25 cellular contexts compared by ENCODE assay signal in the genomic region with DNA sequence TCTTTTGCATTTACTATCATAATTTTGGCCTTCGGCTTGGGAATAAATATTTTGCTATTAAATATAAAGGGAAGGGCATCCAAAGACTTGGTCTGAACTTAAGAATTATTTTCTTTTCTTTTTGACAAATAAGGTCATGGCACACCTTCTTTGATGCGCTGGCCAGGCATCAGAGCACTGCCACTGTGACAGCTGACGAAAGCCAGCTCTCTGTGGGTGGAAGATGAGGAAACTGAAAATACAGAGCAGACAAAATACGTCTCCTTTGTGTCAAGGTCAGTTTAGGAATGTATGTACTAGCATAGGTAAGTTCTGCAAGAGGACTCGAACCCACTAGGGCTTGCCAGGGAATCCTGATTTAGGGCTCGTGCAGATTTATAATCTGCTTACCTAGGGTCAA.
A peak's percentile ranks its signal among the peaks of the same experiment; 100 is the strongest.
DNase-seq lines count a peak whose midpoint lies in the region; ATAC-seq lines count a peak whose summit lies in the region.
"Had no signal": no experiment of that assay in that cellular context is flagged by ENCODE, and none has a peak within 500 bp of the region (broad histone marks: within the 10 kb centered on the region; RNA-seq: fewer than 3 reads in every experiment).

No MANE protein-coding gene starts in this region.

- ATAC-seq in left lobe of liver: no peak
- ATAC-seq: A549; CD8-positive, alpha-beta T cell had no signal

- DNase-seq in SK-N-DZ (ENCODE audit: low spot score): peak; percentile 50
- peak; percentile 68 for DNase-seq in islet precursor cell
- no peak for DNase-seq in stimulated activated CD4-positive, alpha-beta T cell treated with anti-CD3 and anti-CD28 coated beads, Interleukin-4, amount 100 ng/mL, for 24 hours
- DNase-seq in left lobe of liver (ENCODE audit: low spot score): no peak
- DNase-seq: 8988T; ACHN; AML-193; BE2C; C1 segment of cervical spinal cord; Caco-2; Calu3; CD4-positive, alpha-beta memory T cell; CD4-positive, alpha-beta T cell; CD4-positive, CD25-positive, alpha-beta regulatory T cell; CD8-positive, alpha-beta memory T cell; CD8-positive, alpha-beta T cell; COR-L47; DMS 273 treated with DMSO at 0.1 percent for 48 hours; DMS153; DMS53; DMS79; DMS79 treated with DMSO at 0.1 percent for 48 hours; DND-41; EL had no signal

Comparison
In these comparisons a context has a peak if more than half of its experiments do, and no peak if none do; other contexts are left out.
1. DNase-seq: peak in SK-N-DZ (single experiment) and islet precursor cell (single experiment); none in stimulated activated CD4-positive, alpha-beta T cell treated with anti-CD3 and anti-CD28 coated beads, Interleukin-4, amount 100 ng/mL, for 24 hours (single experiment) and left lobe of liver (single experiment).